Comparison of ENCODE assay signal across 1 cellular context in genomic region chr1:169570172-169570574, GRCh38.
TF ChIP-seq lines count a peak whose summit lies in the region.

No MANE protein-coding gene starts in this region.

TF ChIP-seq in HepG2, 621 proteins besides CTCF, POLR2A, EP300 and RAD21 (continued from another document and continues in another):
- TF ChIP-seq KIAA2018 (CRISPR knock-in tag; IDR thresholded peaks at IDR 0.05; ENCODE audit: borderline replicate concordance) (no peak), JUN (CRISPR knock-in tag; IDR thresholded peaks at IDR 0.05) (no peak), HNRNPL (IDR thresholded peaks at IDR 0.05; ENCODE audit: low read depth, low read length) (no peak), RFX3 (CRISPR knock-in tag; IDR thresholded peaks at IDR 0.05) (no peak), MLX (CRISPR knock-in tag; IDR thresholded peaks at IDR 0.05) (peak; percentile 38; the same call in 1 of the 2 replicates), ZNF556 (CRISPR knock-in tag; IDR thresholded peaks at IDR 0.05; ENCODE audit: borderline replicate concordance) (no peak), ATF7 (IDR thresholded peaks at IDR 0.05) (no peak), ATF7 (CRISPR knock-in tag; IDR thresholded peaks at IDR 0.05) (no peak), ETV6 (CRISPR knock-in tag; conservative IDR thresholded peaks at IDR 0.05) (no peak), ZFX (CRISPR knock-in tag; IDR thresholded peaks at IDR 0.05; ENCODE audit: low read depth) (no peak), HNRNPK (IDR thresholded peaks at IDR 0.05; ENCODE audit: low read depth, low read length, poor library complexity, severe bottlenecking) (no peak), DR1 (CRISPR knock-in tag; IDR thresholded peaks at IDR 0.05) (no peak), CBFB (CRISPR knock-in tag; IDR thresholded peaks at IDR 0.05) (no peak), DPF2 (CRISPR knock-in tag; IDR thresholded peaks at IDR 0.05; ENCODE audit: borderline replicate concordance, low read depth) (peak; percentile 91), KLF16 (CRISPR knock-in tag; IDR thresholded peaks at IDR 0.05) (no peak), BHLHE40 (IDR thresholded peaks at IDR 0.05; ENCODE audit: low read length) (no peak), CEBPZ (IDR thresholded peaks at IDR 0.05; ENCODE audit: low read length) (no peak), ZFP90 (CRISPR knock-in tag; IDR thresholded peaks at IDR 0.05; ENCODE audit: borderline replicate concordance) (no peak), EED (CRISPR knock-in tag; IDR thresholded peaks at IDR 0.05) (no peak), TARDBP (CRISPR knock-in tag; IDR thresholded peaks at IDR 0.05) (no peak), ZBTB21 (CRISPR knock-in tag; IDR thresholded peaks at IDR 0.05) (no peak), STAT5B (CRISPR knock-in tag; IDR thresholded peaks at IDR 0.05) (no peak), FOXJ3 (CRISPR knock-in tag; IDR thresholded peaks at IDR 0.05; ENCODE audit: borderline replicate concordance) (peak; percentile 77; the same call in 1 of the 2 replicates), ATF2 (CRISPR knock-in tag; IDR thresholded peaks at IDR 0.05) (peak; percentile 59), ZNF761 (CRISPR knock-in tag; conservative IDR thresholded peaks at IDR 0.05) (no peak), KMT2B (CRISPR knock-in tag; IDR thresholded peaks at IDR 0.05) (no peak), ZNF597 (CRISPR knock-in tag; IDR thresholded peaks at IDR 0.05) (no peak), DZIP1 (CRISPR knock-in tag; IDR thresholded peaks at IDR 0.05) (no peak), ZNF672 (CRISPR knock-in tag; IDR thresholded peaks at IDR 0.05) (no peak), ZNF142 (CRISPR knock-in tag; IDR thresholded peaks at IDR 0.05) (no peak), NFYC (CRISPR knock-in tag; IDR thresholded peaks at IDR 0.05) (no peak), ZFP36 (IDR thresholded peaks at IDR 0.05; ENCODE audit: borderline replicate concordance, low read depth, low read length, partially characterized antibody) (no peak)
